ENCODE assay signal across 9 cellular contexts in genomic region chr6:167893416-167893815, GRCh38.
DNase-seq lines count a peak whose midpoint lies in the region; ATAC-seq and TF ChIP-seq lines count a peak whose summit lies in the region.
"Had no signal": no experiment of that assay in that cellular context is flagged by ENCODE, and none has a peak within 500 bp of the region (broad histone marks: within the 10 kb centered on the region; RNA-seq: fewer than 3 reads in every experiment).

No MANE protein-coding gene starts in this region.

- DNase-seq in AG08395 (ENCODE audit: low spot score) = peak; percentile 26
- peak; percentile 91 for DNase-seq in epithelial cell of esophagus (ENCODE audit: low read depth)
- DNase-seq in NCI-H2171 treated with DMSO at 0.1 percent for 48 hours (lab: John Stamatoyannopoulos, UW) = no peak
- DNase-seq in activated T-cell treated with anti-CD3 and anti-CD28 coated beads, Interleukin-2, amount 50 U/mL, for 4 hours = no peak
- no peak for DNase-seq in NCI-H146 (lab: John Stamatoyannopoulos, UW)
- DNase-seq in left lobe of liver (ENCODE audit: low spot score) = no peak

- no peaks in the 10 kb centered on the region for H3K36me3 Mint-ChIP-seq in activated T-cell treated with anti-CD3 and anti-CD28 coated beads, Interleukin-2, amount 50 U/mL, for 4 hours (ENCODE audit: insufficient read depth)

- H3K4me3 Mint-ChIP-seq in activated T-cell treated with anti-CD3 and anti-CD28 coated beads, Interleukin-2, amount 50 U/mL, for 4 hours = no peak overlapping the region

- no peaks in the 10 kb centered on the region for H3K27me3 Mint-ChIP-seq in activated T-cell treated with anti-CD3 and anti-CD28 coated beads, Interleukin-2, amount 50 U/mL, for 4 hours (ENCODE audit: low read depth)

- TF ChIP-seq CTCF in epithelial cell of esophagus (IDR thresholded peaks at IDR 0.05; ENCODE audit: insufficient read depth, low read depth, low read length, missing control alignments) = no peak

- no peaks in the 10 kb centered on the region for H3K4me1 Mint-ChIP-seq in activated T-cell treated with anti-CD3 and anti-CD28 coated beads, Interleukin-2, amount 50 U/mL, for 4 hours (ENCODE audit: low read depth)

- peak; percentile 91 for ATAC-seq in GM21529 (IDR thresholded peaks at IDR 0.05; ENCODE audit: unreplicated experiment)
- peak; percentile 98 for ATAC-seq in HG03460 (IDR thresholded peaks at IDR 0.05; ENCODE audit: unreplicated experiment)
- no peak for ATAC-seq in activated T-cell treated with anti-CD3 and anti-CD28 coated beads, Interleukin-2, amount 50 U/mL, for 4 hours
- ATAC-seq in left lobe of liver = no peak

- no peaks in the 10 kb centered on the region for H3K9me3 Mint-ChIP-seq in activated T-cell treated with anti-CD3 and anti-CD28 coated beads, Interleukin-2, amount 50 U/mL, for 4 hours

- H3K4me3 ChIP-seq in epithelial cell of esophagus (ENCODE audit: low read length) = no peak overlapping the region
- H3K4me3 ChIP-seq: BLaER1 treated with 17β-estradiol and CSF1 and Interleukin-3, amounts not matched to agents 10 nM and 100 nM had no signal

Comparison
In these comparisons a context has a peak if more than half of its experiments do, and no peak if none do; other contexts are left out.
1. DNase-seq: peak in AG08395 (single experiment) and epithelial cell of esophagus (single experiment); none in NCI-H2171 treated with DMSO at 0.1 percent for 48 hours (single experiment), activated T-cell treated with anti-CD3 and anti-CD28 coated beads, Interleukin-2, amount 50 U/mL, for 4 hours (single experiment), NCI-H146 (single experiment) and left lobe of liver (single experiment).
2. ATAC-seq: peak in GM21529 (single experiment) and HG03460 (single experiment); none in activated T-cell treated with anti-CD3 and anti-CD28 coated beads, Interleukin-2, amount 50 U/mL, for 4 hours (0 of 2) and left lobe of liver (single experiment).